ENCODE assay signal across 26 cellular contexts in genomic region chr7:7898155-7898554, GRCh38.
DNase-seq lines count a peak whose midpoint lies in the region; ATAC-seq and FAIRE-seq lines count a peak whose summit lies in the region.
"Had no signal": no experiment of that assay in that cellular context is flagged by ENCODE, and none has a peak within 500 bp of the region (broad histone marks: within the 10 kb centered on the region; RNA-seq: fewer than 3 reads in every experiment).

No MANE protein-coding gene starts in this region.

- H3K4me1 ChIP-seq in HUES6 (ENCODE audit: control insufficient read depth, insufficient read depth, low read length) (peaks cover 28% of the 10 kb centered on the region), adipocyte (ENCODE audit: control insufficient read depth, insufficient read depth, low read length) (no peaks in the 10 kb centered on the region)

- H3K36me3 ChIP-seq in HUES6 (ENCODE audit: control insufficient read depth, insufficient read depth, low read length) (no peaks in the 10 kb centered on the region), adipocyte (ENCODE audit: control insufficient read depth, insufficient read depth, low read length, severe bottlenecking) (no peaks in the 10 kb centered on the region)
- H3K36me3 ChIP-seq: MG63 had no signal

- H3K27ac ChIP-seq in HUES6 (ENCODE audit: low read depth, low read length), result peak overlapping the region; percentile 76
- H3K27ac ChIP-seq: RWPE1 had no signal

- no peaks in the 10 kb centered on the region for H3K36me3 Mint-ChIP-seq in activated T-helper 17 cell treated with anti-CD3 and anti-CD28 coated beads, Interleukin-2, amount 50 U/mL, for 72 hours (ENCODE audit: low read depth)

- H3K27ac Mint-ChIP-seq in activated T-helper 17 cell treated with anti-CD3 and anti-CD28 coated beads, Interleukin-2, amount 50 U/mL, for 72 hours, result no peak overlapping the region

- no peaks in the 10 kb centered on the region for H3K27me3 Mint-ChIP-seq in activated T-helper 17 cell treated with anti-CD3 and anti-CD28 coated beads, Interleukin-2, amount 50 U/mL, for 72 hours

- DNase-seq in GM19239 (ENCODE audit: insufficient read length, low spot score) (no peak), adipocyte (ENCODE audit: low read depth) (peak; percentile 56), fibroblast of the conjunctiva (ENCODE audit: low read depth) (peak; percentile 5), posterior vena cava (ENCODE audit: low spot score) (no peak)
- DNase-seq in activated CD4-positive, alpha-beta T cell treated with anti-CD3 and anti-CD28 coated beads, Interleukin-2, amount 50 U/mL, for 4 hours, result no peak
- DNase-seq: 8988T, ACHN, Calu3, DMS79 treated with DMSO at 0.1 percent for 48 hours, GF-D8, H7, KG1, MG63, NCI-H1694, NCI-H2081, NCI-H2227 treated with DMSO at 0.1 percent for 48 hours, NCI-H510A, NCI-H69, SHP77, SW 1271 had no signal

- no peaks in the 10 kb centered on the region for H3K9me3 Mint-ChIP-seq in activated T-helper 17 cell treated with anti-CD3 and anti-CD28 coated beads, Interleukin-2, amount 50 U/mL, for 72 hours

- FAIRE-seq in GM19239 (lab: Jason Lieb, UNC), result peak; percentile 28
- FAIRE-seq: GM12891 had no signal

- no peak for ATAC-seq in activated T-helper 17 cell treated with anti-CD3 and anti-CD28 coated beads, Interleukin-2, amount 50 U/mL, for 72 hours (replicated peaks)
- no peak for ATAC-seq in HG03196 (IDR thresholded peaks at IDR 0.05; ENCODE audit: unreplicated experiment)
- ATAC-seq: Panc1 had no signal

- no peak overlapping the region for H3K4me3 ChIP-seq in HUES6 (ENCODE audit: low read depth, low read length)
- no peak overlapping the region for H3K4me3 ChIP-seq in adipocyte (ENCODE audit: low read length)
- H3K4me3 ChIP-seq: MG63 had no signal

- no peaks in the 10 kb centered on the region for H3K4me1 Mint-ChIP-seq in activated T-helper 17 cell treated with anti-CD3 and anti-CD28 coated beads, Interleukin-2, amount 50 U/mL, for 72 hours

- intact Hi-C loops in posterior vena cava (cut with DNase I), result no loop called here

- H3K9me3 ChIP-seq in HUES6 (ENCODE audit: control insufficient read depth, insufficient read depth, low read depth, low read length) (no peaks in the 10 kb centered on the region), adipocyte (ENCODE audit: control insufficient read depth, low read length) (no peaks in the 10 kb centered on the region)
- H3K9me3 ChIP-seq: MG63 had no signal

- no peak overlapping the region for H3K9ac ChIP-seq in HUES6 (ENCODE audit: low read length)
- H3K9ac ChIP-seq in adipocyte (ENCODE audit: low read length), result no peak overlapping the region

- H3K27me3 ChIP-seq in HUES6 (ENCODE audit: control insufficient read depth, insufficient read depth, low read length) (no peaks in the 10 kb centered on the region), adipocyte (replicated peaks; ENCODE audit: control insufficient read depth, insufficient read depth, low read length) (no peaks in the 10 kb centered on the region)
- H3K27me3 ChIP-seq: MG63 had no signal

- no peak overlapping the region for H3K4me3 Mint-ChIP-seq in activated T-helper 17 cell treated with anti-CD3 and anti-CD28 coated beads, Interleukin-2, amount 50 U/mL, for 72 hours

Comparison
In these comparisons a context has a peak if more than half of its experiments do, and no peak if none do; other contexts are left out.
1. DNase-seq: peak in adipocyte (single experiment) and fibroblast of the conjunctiva (single experiment); none in GM19239 (single experiment), activated CD4-positive, alpha-beta T cell treated with anti-CD3 and anti-CD28 coated beads, Interleukin-2, amount 50 U/mL, for 4 hours (0 of 2) and posterior vena cava (single experiment).